Comparison of ENCODE assay signal across 9 cellular contexts in genomic region chr5:168529361-168530234, GRCh38. TPM values are rescaled to one million over a fixed set of nuclear protein-coding genes. Genes with fewer than 3 reads are reported as not detected.
A peak's percentile ranks its signal among the peaks of the same experiment; 100 is the strongest.
DNase-seq lines count a peak whose midpoint lies in the region; ATAC-seq and TF ChIP-seq lines count a peak whose summit lies in the region.
"Had no signal": no experiment of that assay in that cellular context is flagged by ENCODE, and none has a peak within 500 bp of the region (broad histone marks: within the 10 kb centered on the region; RNA-seq: fewer than 3 reads in every experiment).

No MANE protein-coding gene starts in this region.

- no peaks in the 10 kb centered on the region for H3K9me3 Mint-ChIP-seq in T-cell

- 65 to 80% methylated on average over 3 to 32 of the region's 127 CpGs for WGBS in esophagus squamous epithelium, 2 donors
- WGBS in prostate gland = 26% methylated on average over 58 of the region's 127 CpGs

- peak overlapping the region; percentile 57 to 78 (median 60) for H3K4me3 Mint-ChIP-seq in T-cell

- H3K36me3 ChIP-seq in esophagus squamous epithelium (peaks cover 0 to 3% (median 0%) of the 10 kb centered on the region in 3 donors), prostate gland (no peaks in the 10 kb centered on the region)
- H3K36me3 ChIP-seq: transverse colon had no signal

- intact Hi-C loops in esophagus squamous epithelium (cut with DNase I) (no loop called here), prostate gland (cut with DNase I) (no loop called here), posterior vena cava (cut with DNase I) (no loop called here)

- H3K4me1 Mint-ChIP-seq in T-cell = peaks cover 12 to 13% (median 13%) of the 10 kb centered on the region in 3 donors

- TF ChIP-seq CTCF in esophagus squamous epithelium (IDR thresholded peaks at IDR 0.05) (no peak), prostate gland (IDR thresholded peaks at IDR 0.05) (no peak)

- H3K27ac Mint-ChIP-seq in T-cell = no peak overlapping the region

- no peaks in the 10 kb centered on the region for H3K9me3 ChIP-seq in esophagus squamous epithelium
- H3K9me3 ChIP-seq in prostate gland = no peaks in the 10 kb centered on the region
- H3K9me3 ChIP-seq: transverse colon had no signal

- H3K27ac ChIP-seq in esophagus squamous epithelium = no peak overlapping the region
- no peak overlapping the region for H3K27ac ChIP-seq in prostate gland
- H3K27ac ChIP-seq: transverse colon had no signal

- H3K36me3 Mint-ChIP-seq in T-cell = no peaks in the 10 kb centered on the region

- peaks cover 0 to 69% (median 7%) of the 10 kb centered on the region in 4 donors for H3K27me3 ChIP-seq in esophagus squamous epithelium
- no peaks in the 10 kb centered on the region for H3K27me3 ChIP-seq in prostate gland (replicated peaks; ENCODE audit: insufficient read depth)

- POLR2A ChIA-PET in T-cell (lab: Charles Lee) = no interaction called here

- DNase-seq in ELF-1 (ENCODE audit: low read depth, low spot score) (peak; percentile 12), T-cell (no peak), esophagus squamous epithelium (lab: John Stamatoyannopoulos, UW) (no peak), prostate gland (ENCODE audit: low spot score) (no peak), OCI-M1 (lab: John Stamatoyannopoulos, UW) (no peak), posterior vena cava (ENCODE audit: low spot score) (no peak)
- DNase-seq: transverse colon had no signal

- CTCF ChIA-PET in T-cell (lab: Charles Lee) = interaction anchor here in 1 of 2 donors (0.7 kb wide), 1 partner anchor 20 kb away, joined by 4 read pairs; no protein-coding TSS in a partner anchor

- ATAC-seq in T-cell (replicated peaks in 1 of 4) (peak in 1 of 4 experiments; percentile 24), HG02884 (IDR thresholded peaks at IDR 0.05; ENCODE audit: unreplicated experiment) (no peak), GM21526 (IDR thresholded peaks at IDR 0.05; ENCODE audit: low FRiP score, unreplicated experiment) (no peak)

- H3K4me3 ChIP-seq in esophagus squamous epithelium (peak overlapping the region; percentile 23 to 62 (median 37)), prostate gland (peak overlapping the region; percentile 29 to 33)

- peaks cover 32 to 49% of the 10 kb centered on the region in 2 donors for H3K27me3 Mint-ChIP-seq in T-cell

- no peak for TF ChIP-seq POLR2A in esophagus squamous epithelium (IDR thresholded peaks at IDR 0.05)
- TF ChIP-seq POLR2A in prostate gland (IDR thresholded peaks at IDR 0.05) = no peak

- peaks cover 0 to 15% (median 6%) of the 10 kb centered on the region in 3 donors for H3K4me1 ChIP-seq in esophagus squamous epithelium
- no peaks in the 10 kb centered on the region for H3K4me1 ChIP-seq in prostate gland (replicated peaks)

RNA-seq across cellular contexts. Expression of gene FBLL1, which starts 0.5 kb away (rescaled TPM):
- total RNA-seq in T-cell (under 1 TPM in 1 of 5 donors, not detected in 4; 0.18 TPM), esophagus squamous epithelium (under 1 TPM in 1 of 4 donors, not detected in 3; 0.18 TPM), prostate gland (1 to 10 TPM; 1.3 to 4.0 TPM), posterior vena cava (under 1 TPM in 1 of 2 donors, not detected in 1; 0.24 TPM)

RNA-seq across cellular contexts. Expression of gene RARS1, which starts 43.3 kb away (rescaled TPM):
- total RNA-seq in T-cell (10 to 100 TPM; 57.6 to 84.8 (median 62.6) TPM), esophagus squamous epithelium (100 to 1,000 TPM in 1 of 4 donors, 10 to 100 TPM in 3; 56.6 to 124 (median 85.8) TPM), prostate gland (10 to 100 TPM; 71.6 to 86.6 TPM), posterior vena cava (10 to 100 TPM; 55.9 to 67.6 TPM)

RNA-seq across cellular contexts. Expression of gene PANK3, which starts 49.6 kb away (rescaled TPM):
- total RNA-seq in T-cell = 10 to 100 TPM; 33.9 to 41.1 (median 37.7) TPM
- 10 to 100 TPM; 24.9 to 40.1 (median 35.4) TPM for total RNA-seq in esophagus squamous epithelium
- total RNA-seq in prostate gland = 10 to 100 TPM; 24.8 to 48.7 TPM
- total RNA-seq in posterior vena cava = 10 to 100 TPM; 41.6 to 51.6 TPM
